ENCODE assay signal across 10 cellular contexts in genomic region chr21:44930543-44930981, GRCh38. TPM values are rescaled to one million over a fixed set of nuclear protein-coding genes. Genes with fewer than 3 reads are reported as not detected.
DNase-seq lines count a peak whose midpoint lies in the region; ATAC-seq, FAIRE-seq and TF ChIP-seq lines count a peak whose summit lies in the region.
"Had no signal": no experiment of that assay in that cellular context is flagged by ENCODE, and none has a peak within 500 bp of the region (broad histone marks: within the 10 kb centered on the region; RNA-seq: fewer than 3 reads in every experiment).

No MANE protein-coding gene starts in this region.

- WGBS in A549 (ENCODE audit: missing lambda C conversion rate): 63% methylated on average over 7 of the region's 12 CpGs
- WGBS in hepatocyte (ENCODE audit: low lambda C conversion rate, missing lambda C conversion rate): 26% methylated on average over 7 of the region's 12 CpGs

- H3K27me3 ChIP-seq in mononuclear cell (ENCODE audit: insufficient read depth, low read length) (no peaks in the 10 kb centered on the region), hepatocyte (peaks cover 54% of the 10 kb centered on the region)

- H3K9me3 ChIP-seq in A549: no peaks in the 10 kb centered on the region
- no peaks in the 10 kb centered on the region for H3K9me3 ChIP-seq in mononuclear cell (ENCODE audit: low read depth, low read length)
- H3K9me3 ChIP-seq in hepatocyte (ENCODE audit: low read depth): no peaks in the 10 kb centered on the region

- no peak for ATAC-seq in A549
- peak in 1 of 2 donors; percentile 16 for ATAC-seq in activated T-cell treated with anti-CD3 and anti-CD28 coated beads, Interleukin-2, amount 50 U/mL, for 72 hours (replicated peaks in 1 of 2)

- peaks cover 39% of the 10 kb centered on the region for H3K4me1 ChIP-seq in A549
- H3K4me1 ChIP-seq in mononuclear cell (ENCODE audit: insufficient read depth, low read length): peaks cover 74% of the 10 kb centered on the region
- H3K4me1 ChIP-seq in hepatocyte (ENCODE audit: insufficient read depth): peaks cover 24% of the 10 kb centered on the region

- H3K4me2 ChIP-seq in A549 (no peak overlapping the region), hepatocyte (no peak overlapping the region)

- TF ChIP-seq RAD21 in A549 (conservative IDR thresholded peaks at IDR 0.05 in 1 of 2, IDR thresholded peaks at IDR 0.05 in 1 of 2): no peak

- TF ChIP-seq EP300 in A549 (IDR thresholded peaks at IDR 0.05): no peak

- H3K27me3 Mint-ChIP-seq in activated T-cell treated with anti-CD3 and anti-CD28 coated beads, Interleukin-2, amount 50 U/mL, for 72 hours (ENCODE audit: low read depth): no peaks in the 10 kb centered on the region

- H3K27ac ChIP-seq in A549 (peak overlapping the region; percentile 96 to 98; a peak in 4 of 6 replicates), hepatocyte (no peak overlapping the region)

- FAIRE-seq in A549 (lab: Jason Lieb, UNC): no peak

- no peak for DNase-seq in A549 (ENCODE audit: low read depth in 1 of 2, low spot score in 1 of 2)
- DNase-seq in Jurkat, Clone E6-1 (ENCODE audit: low read depth, low spot score): peak; percentile 67
- peak; percentile 58 to 71 for DNase-seq in activated T-cell treated with anti-CD3 and anti-CD28 coated beads, Interleukin-2, amount 50 U/mL, for 72 hours
- DNase-seq in NCI-H2081 (lab: John Stamatoyannopoulos, UW): no peak
- no peak for DNase-seq in hepatocyte (ENCODE audit: low spot score)
- no peak for DNase-seq in cerebellar nuclear complex (lab: John Stamatoyannopoulos, UW)
- no peak for DNase-seq in ureter (ENCODE audit: low spot score)
- DNase-seq: KG1 had no signal

- TF ChIP-seq CTCF in A549 (IDR thresholded peaks at IDR 0.05): no peak
- TF ChIP-seq CTCF in hepatocyte (IDR thresholded peaks at IDR 0.05; ENCODE audit: poor library complexity): no peak

- peaks cover 63% of the 10 kb centered on the region for H3K4me1 Mint-ChIP-seq in activated T-cell treated with anti-CD3 and anti-CD28 coated beads, Interleukin-2, amount 50 U/mL, for 72 hours (ENCODE audit: low read depth)

- CTCF ChIA-PET in A549 (lab: Yijun Ruan, JAX): interaction anchor here (4.9 to 5.1 kb wide), 2 partner anchors 36 to 130 kb away, joined by 23 to 50 read pairs; partner anchors contain the start of gene UBE2G2

- peak overlapping the region; percentile 83 to 86 for H3K4me3 Mint-ChIP-seq in activated T-cell treated with anti-CD3 and anti-CD28 coated beads, Interleukin-2, amount 50 U/mL, for 72 hours

- no peaks in the 10 kb centered on the region for H4K20me1 ChIP-seq in hepatocyte (ENCODE audit: insufficient read depth, poor library complexity, severe bottlenecking)

- H3K9me3 Mint-ChIP-seq in activated T-cell treated with anti-CD3 and anti-CD28 coated beads, Interleukin-2, amount 50 U/mL, for 72 hours: no peaks in the 10 kb centered on the region

- POLR2A ChIA-PET in A549 (lab: Yijun Ruan, JAX): no interaction called here

- no peak for TF ChIP-seq POLR2A in A549 (IDR thresholded peaks at IDR 0.05; ENCODE audit: low read length)

- H3K36me3 Mint-ChIP-seq in activated T-cell treated with anti-CD3 and anti-CD28 coated beads, Interleukin-2, amount 50 U/mL, for 72 hours (ENCODE audit: insufficient read depth in 2 of 2): no peaks in the 10 kb centered on the region

- no peak overlapping the region for H2AFZ ChIP-seq in hepatocyte

- H3K4me3 ChIP-seq in A549 (no peak overlapping the region), mononuclear cell (ENCODE audit: low read length) (peak overlapping the region; percentile 1), hepatocyte (no peak overlapping the region)
- peak overlapping the region; percentile 40 for H3K4me3 ChIP-seq in Jurkat, Clone E6-1 (ENCODE audit: low read length)

- peak overlapping the region; percentile 38 for H3K27ac Mint-ChIP-seq in activated T-cell treated with anti-CD3 and anti-CD28 coated beads, Interleukin-2, amount 50 U/mL, for 72 hours

- H3K9me2 ChIP-seq in hepatocyte (replicated peaks; ENCODE audit: insufficient read depth): no peaks in the 10 kb centered on the region

- no peaks in the 10 kb centered on the region for H3K36me3 ChIP-seq in hepatocyte (replicated peaks; ENCODE audit: insufficient read depth, low read depth)

- H3K79me2 ChIP-seq in hepatocyte: no peaks in the 10 kb centered on the region

TF ChIP-seq in A549, 52 proteins besides CTCF, POLR2A, EP300 and RAD21:
- TF ChIP-seq HOXB13 (CRISPR knock-in tag; IDR thresholded peaks at IDR 0.05; ENCODE audit: low read depth) (no peak), PHF8 (IDR thresholded peaks at IDR 0.05; ENCODE audit: borderline replicate concordance, low read depth) (no peak), HEYL (CRISPR knock-in tag; IDR thresholded peaks at IDR 0.05) (no peak), CBX2 (IDR thresholded peaks at IDR 0.05; ENCODE audit: borderline replicate concordance, low read depth) (no peak), ZC3H11A (IDR thresholded peaks at IDR 0.05) (no peak)

RNA-seq across cellular contexts. Expression of gene SLX9, which starts 9.3 kb away (rescaled TPM):
- polyA plus RNA-seq in A549 (2011; rRNA removed): 12.7 and 26.9 TPM in 2 replicates
- polyA plus RNA-seq in A549 (2012; cell fraction: cytosol; rRNA removed): 46.9 and 53.8 TPM in 2 replicates
- 34.0 and 36.1 TPM in 2 replicates for polyA plus RNA-seq in A549 (2012; cell fraction: nucleus; rRNA removed)
- 40.4 to 43.1 TPM (median 40.6 TPM) in 3 replicates for polyA plus RNA-seq in A549 (2017; fragmentation: RNase III; extraction: RNeasy Plus Mini Kit Qiagen cat#74134 plus additional on column Dnase treatment)
- 6.0 and 9.4 TPM in 2 replicates for polyA minus RNA-seq in A549 (2011; rRNA and poly(A)+ RNA removed)
- polyA plus RNA-seq in Jurkat, Clone E6-1 (2012; ENCODE audit: insufficient read depth, insufficient read length): 64.7 TPM
- total RNA-seq in activated T-cell treated with anti-CD3 and anti-CD28 coated beads, Interleukin-2, amount 50 U/mL, for 72 hours: 10 to 100 TPM; 38.7 to 48.9 TPM
- 5.2 TPM for total RNA-seq in mononuclear cell
- total RNA-seq in hepatocyte: 11.5 and 16.3 TPM in 2 replicates
- 33.2 and 37.2 TPM in 2 replicates for polyA plus RNA-seq in hepatocyte
- 32.4 TPM for total RNA-seq in ureter

RNA-seq across cellular contexts. Expression of gene ITGB2, which starts 9.9 kb away (rescaled TPM):
- polyA plus RNA-seq in A549 (2011; rRNA removed) (0.59 and 0.62 TPM in 2 replicates), A549 (2017; fragmentation: RNase III; extraction: RNeasy Plus Mini Kit Qiagen cat#74134 plus additional on column Dnase treatment) (0.34 to 0.54 TPM (median 0.46 TPM) in 3 replicates), hepatocyte (3.8 and 4.2 TPM in 2 replicates)
- 0.27 and 0.32 TPM in 2 replicates for polyA plus RNA-seq in A549 (2012; cell fraction: cytosol; rRNA removed)
- 0.65 and 1.1 TPM in 2 replicates for polyA plus RNA-seq in A549 (2012; cell fraction: nucleus; rRNA removed)
- 0.29 and 1.1 TPM in 2 replicates for polyA minus RNA-seq in A549 (2011; rRNA and poly(A)+ RNA removed)
- polyA plus RNA-seq in Jurkat, Clone E6-1 (2012; ENCODE audit: insufficient read depth, insufficient read length): 108 TPM
- total RNA-seq in activated T-cell treated with anti-CD3 and anti-CD28 coated beads, Interleukin-2, amount 50 U/mL, for 72 hours: 100 to 1,000 TPM; 248 to 287 TPM
- total RNA-seq in mononuclear cell (761 TPM), hepatocyte (1.6 and 3.8 TPM in 2 replicates), ureter (35.7 TPM)
- total RNA-seq: fibroblast of lung had no signal

RNA-seq across cellular contexts. Expression of gene PTTG1IP, which starts 57.1 kb away (rescaled TPM):
- polyA plus RNA-seq in A549 (2011; rRNA removed) (97.6 and 99.4 TPM in 2 replicates), A549 (2017; fragmentation: RNase III; extraction: RNeasy Plus Mini Kit Qiagen cat#74134 plus additional on column Dnase treatment) (93.2 to 103 TPM (median 98.7 TPM) in 3 replicates), hepatocyte (315 and 362 TPM in 2 replicates)
- polyA plus RNA-seq in A549 (2012; cell fraction: cytosol; rRNA removed): 49.3 and 65.6 TPM in 2 replicates
- polyA plus RNA-seq in A549 (2012; cell fraction: nucleus; rRNA removed): 52.1 and 60.9 TPM in 2 replicates
- 51.4 and 52.1 TPM in 2 replicates for polyA minus RNA-seq in A549 (2011; rRNA and poly(A)+ RNA removed)
- polyA plus RNA-seq in Jurkat, Clone E6-1 (2012; ENCODE audit: insufficient read depth, insufficient read length): 98.0 TPM
- 10 to 100 TPM; 63.9 to 70.5 TPM for total RNA-seq in activated T-cell treated with anti-CD3 and anti-CD28 coated beads, Interleukin-2, amount 50 U/mL, for 72 hours
- total RNA-seq in mononuclear cell (71.9 TPM), hepatocyte (344 and 348 TPM in 2 replicates), ureter (181 TPM)

Comparison
In these comparisons a context has a peak if more than half of its experiments do, and no peak if none do; other contexts are left out.
1. DNase-seq: peak in Jurkat, Clone E6-1 (single experiment) and activated T-cell treated with anti-CD3 and anti-CD28 coated beads, Interleukin-2, amount 50 U/mL, for 72 hours (2 of 2); none in A549 (0 of 2), NCI-H2081 (0 of 2), hepatocyte (single experiment), cerebellar nuclear complex (0 of 2) and ureter (single experiment).
2. H3K4me3 ChIP-seq: peak in Jurkat, Clone E6-1 (single experiment) and mononuclear cell (single experiment); none in A549 (single experiment) and hepatocyte (single experiment).